8 cellular contexts compared by ENCODE assay signal in genomic region chr6:62891065-62891647, GRCh38.
DNase-seq lines count a peak whose midpoint lies in the region; ATAC-seq and TF ChIP-seq lines count a peak whose summit lies in the region.

No MANE protein-coding gene starts in this region.

- H3K27me3 ChIP-seq in H9 (ENCODE audit: insufficient read depth, low read length): no peaks in the 10 kb centered on the region

- no peak overlapping the region for H3T11ph ChIP-seq in H9 (ENCODE audit: low read length)

- no peaks in the 10 kb centered on the region for H3K4me1 Mint-ChIP-seq in H9
- H3K4me1 Mint-ChIP-seq in effector memory CD8-positive, alpha-beta T cell (ENCODE audit: low read depth in 2 of 2): no peaks in the 10 kb centered on the region

- H3K27me3 Mint-ChIP-seq in H9 (ENCODE audit: low read depth): no peaks in the 10 kb centered on the region
- H3K27me3 Mint-ChIP-seq in effector memory CD8-positive, alpha-beta T cell: no peaks in the 10 kb centered on the region

- H3K36me3 Mint-ChIP-seq in H9 (ENCODE audit: insufficient read depth in 1 of 3, low read depth in 3 of 3): peaks cover 0 to 4% (median 2%) of the 10 kb centered on the region in 3 experiments; a peak in 2 of 7 replicates
- H3K36me3 Mint-ChIP-seq in effector memory CD8-positive, alpha-beta T cell (ENCODE audit: insufficient read depth): no peaks in the 10 kb centered on the region

- no peaks in the 10 kb centered on the region; a peak in 1 of 5 replicates for H3K9me3 Mint-ChIP-seq in H9
- H3K9me3 Mint-ChIP-seq in effector memory CD8-positive, alpha-beta T cell: peaks cover 0 to 6% of the 10 kb centered on the region in 2 donors

- H4K8ac ChIP-seq in H9 (replicated peaks; ENCODE audit: insufficient read length, low read depth, low read length): no peak overlapping the region

- no peak overlapping the region for H2BK15ac ChIP-seq in H9 (ENCODE audit: low read depth, low read length)

- H4K5ac ChIP-seq in H9 (ENCODE audit: insufficient read length, low read depth, low read length): no peak overlapping the region

- H2BK12ac ChIP-seq in H9 (ENCODE audit: insufficient read length, low read depth, low read length): no peak overlapping the region

- no peak overlapping the region for H3K4me3 Mint-ChIP-seq in H9
- no peak overlapping the region for H3K4me3 Mint-ChIP-seq in effector memory CD8-positive, alpha-beta T cell

- H3K14ac ChIP-seq in H9 (ENCODE audit: insufficient read depth, low read length): no peak overlapping the region

- H4K91ac ChIP-seq in H9 (ENCODE audit: insufficient read length, low read depth, low read length): no peak overlapping the region

- H3K56ac ChIP-seq in H9 (ENCODE audit: insufficient read length, low read depth, low read length): no peak overlapping the region

- no peak overlapping the region for H3K27ac ChIP-seq in H9 (ENCODE audit: insufficient read length, low read depth, low read length)

- H3K79me2 ChIP-seq in H9 (ENCODE audit: insufficient read depth, low read length): no peaks in the 10 kb centered on the region

- DNase-seq in AG09319 (ENCODE audit: extremely low read depth, low read depth) (no peak), H9 (no peak), SK-MEL-5 (ENCODE audit: low read depth, low spot score) (peak; percentile 33), inferior parietal cortex (ENCODE audit: extremely low spot score) (peak; percentile 68), AG08396 (ENCODE audit: low spot score) (no peak), nucleus accumbens (lab: John Stamatoyannopoulos, UW) (no peak), NCI-H1048 (lab: John Stamatoyannopoulos, UW) (no peak)
- no peak for DNase-seq in effector memory CD8-positive, alpha-beta T cell

- H3K23ac ChIP-seq in H9 (ENCODE audit: insufficient read length, low read depth, low read length): no peak overlapping the region

- no peak overlapping the region for H3K9ac ChIP-seq in H9 (ENCODE audit: extremely low read depth, insufficient read length, low read length)

- H3K23me2 ChIP-seq in H9 (ENCODE audit: insufficient read length, low read depth, low read length, poor library complexity, severe bottlenecking): no peaks in the 10 kb centered on the region

- H2AFZ ChIP-seq in H9 (ENCODE audit: low read length): no peak overlapping the region

- no peak overlapping the region for H2AK5ac ChIP-seq in H9 (ENCODE audit: insufficient read length, low read length)

- in situ Hi-C loops in SK-MEL-5 (cut with HindIII; ENCODE audit: low pct_unique_long_range_greater_than_20kb, low sequenced_read_pairs): no loop called here

- H3K79me1 ChIP-seq in H9 (ENCODE audit: insufficient read depth, low read depth, low read length, poor library complexity, severe bottlenecking): no peaks in the 10 kb centered on the region

- H3K18ac ChIP-seq in H9 (ENCODE audit: insufficient read length, low read depth, low read length): no peak overlapping the region

- H2BK20ac ChIP-seq in H9 (ENCODE audit: low read depth, low read length, poor library complexity, severe bottlenecking): no peak overlapping the region

- H3K9me3 ChIP-seq in H9 (ENCODE audit: control insufficient read depth, low read depth, low read length): no peaks in the 10 kb centered on the region

- no peak overlapping the region for H2BK5ac ChIP-seq in H9 (ENCODE audit: insufficient read length, low read length)

- H4K20me1 ChIP-seq in H9 (ENCODE audit: control insufficient read depth, insufficient read depth, insufficient read length): no peaks in the 10 kb centered on the region

- WGBS in H9 (ENCODE audit: extremely low coverage, insufficient read length, low lambda C conversion rate): no CpG with 5 or more reads among the region's 2 CpGs

- H3K4me2 ChIP-seq in H9 (ENCODE audit: insufficient read depth, insufficient read length, low read length): no peak overlapping the region

- H2BK120ac ChIP-seq in H9 (ENCODE audit: low read depth, low read length, poor library complexity, severe bottlenecking): no peak overlapping the region

- H3K4ac ChIP-seq in H9 (ENCODE audit: low read depth, low read length): no peak overlapping the region

- ATAC-seq in effector memory CD8-positive, alpha-beta T cell (replicated peaks): no peak

- TF ChIP-seq CTCF in AG09319 (IDR thresholded peaks at IDR 0.05; ENCODE audit: low read depth, low read length) (peak; percentile 10; the same call in 1 of the 2 replicates), H9 (conservative IDR thresholded peaks at IDR 0.05) (peak; percentile 80)

- no peak overlapping the region for H3K27ac Mint-ChIP-seq in H9
- no peak overlapping the region for H3K27ac Mint-ChIP-seq in effector memory CD8-positive, alpha-beta T cell

- H3K4me1 ChIP-seq in H9 (ENCODE audit: insufficient read depth, low read length): no peaks in the 10 kb centered on the region

Comparison
In these comparisons a context has a peak if more than half of its experiments do, and no peak if none do; other contexts are left out.
1. DNase-seq: peak in SK-MEL-5 (single experiment) and inferior parietal cortex (single experiment); none in AG09319 (single experiment), H9 (single experiment), AG08396 (single experiment), nucleus accumbens (0 of 56), NCI-H1048 (single experiment) and effector memory CD8-positive, alpha-beta T cell (0 of 3).